ENCODE assay signal across 8 cellular contexts in genomic region chr6:32086661-32087573, GRCh38. TPM values are rescaled to one million over a fixed set of nuclear protein-coding genes. Genes with fewer than 3 reads are reported as not detected.
DNase-seq lines count a peak whose midpoint lies in the region; ATAC-seq, FAIRE-seq and TF ChIP-seq lines count a peak whose summit lies in the region.

No MANE protein-coding gene starts in this region.

- H2BK15ac ChIP-seq in mesenchymal stem cell (ENCODE audit: low read depth, poor library complexity, severe bottlenecking): no peak overlapping the region

- H2BK120ac ChIP-seq in mesenchymal stem cell (ENCODE audit: low read depth, low read length): peak overlapping the region; percentile 97

- no peak for ATAC-seq in HG02759 (IDR thresholded peaks at IDR 0.05; ENCODE audit: unreplicated experiment)
- ATAC-seq in left colon: no peak

- H3K18ac ChIP-seq in mesenchymal stem cell (ENCODE audit: low read depth in 1 of 2, low read length in 2 of 2): peak overlapping the region; percentile 69 to 73

- H4K91ac ChIP-seq in mesenchymal stem cell (ENCODE audit: low read length): peak overlapping the region; percentile 73

- peak; percentile 85 for DNase-seq in ELR (ENCODE audit: low read depth)
- peak; percentile 70 for DNase-seq in HTR-8/SVneo (ENCODE audit: insufficient read length, low spot score)
- DNase-seq in astrocyte of the spinal cord (ENCODE audit: low read depth, low spot score): peak; percentile 70
- DNase-seq in mesenchymal stem cell: peak; percentile 93
- DNase-seq in NCI-H2196 treated with DMSO at 0.1 percent for 48 hours (lab: John Stamatoyannopoulos, UW; ENCODE audit: unreplicated experiment): no peak
- no peak for DNase-seq in left colon
- no peak for DNase-seq in NCI-H2029 (lab: John Stamatoyannopoulos, UW)

- no peaks in the 10 kb centered on the region for H3K79me1 ChIP-seq in mesenchymal stem cell (replicated peaks; ENCODE audit: low read length, poor library complexity, severe bottlenecking)

- 24% methylated on average over 38 of the region's 45 CpGs for WGBS in mesenchymal stem cell

- H3K27ac ChIP-seq in mesenchymal stem cell (ENCODE audit: low read length, poor library complexity, severe bottlenecking): no peak overlapping the region

- peak overlapping the region in 1 of 2 experiments; percentile 41 for H3K23ac ChIP-seq in mesenchymal stem cell (ENCODE audit: low read length in 2 of 2)

- H3K9ac ChIP-seq in mesenchymal stem cell (ENCODE audit: low read length): no peak overlapping the region

- H2BK5ac ChIP-seq in mesenchymal stem cell (ENCODE audit: low read depth, low read length, poor library complexity, severe bottlenecking): no peak overlapping the region

- H3K4me3 ChIP-seq in astrocyte of the spinal cord (ENCODE audit: low read depth, low read length) (no peak overlapping the region), mesenchymal stem cell (ENCODE audit: insufficient read depth in 1 of 2, low read depth in 1 of 2, low read length in 2 of 2) (peak overlapping the region in 1 of 2 experiments; percentile 0)

- peaks cover 0 to 78% of the 10 kb centered on the region in 2 experiments for H3K36me3 ChIP-seq in mesenchymal stem cell (ENCODE audit: control insufficient read depth in 1 of 2, insufficient read depth in 2 of 2, low read depth in 1 of 2, low read length in 2 of 2)

- in situ Hi-C loops in astrocyte of the spinal cord (cut with HindIII; ENCODE audit: low sequenced_read_pairs): no loop called here

- intact Hi-C loops in left colon (cut with DNase I, micrococcal nuclease): no loop called here

- TF ChIP-seq CTCF in astrocyte of the spinal cord (IDR thresholded peaks at IDR 0.05; ENCODE audit: low read depth, low read length): no peak

- H2BK12ac ChIP-seq in mesenchymal stem cell (ENCODE audit: low read length in 2 of 2): peak overlapping the region; percentile 59 to 96

- peak overlapping the region; percentile 36 for H2AFZ ChIP-seq in mesenchymal stem cell (ENCODE audit: low read depth, low read length)

- H2AK5ac ChIP-seq in mesenchymal stem cell (ENCODE audit: low read length, severe bottlenecking): no peak overlapping the region

- peaks cover 25% of the 10 kb centered on the region for H3K4me1 ChIP-seq in mesenchymal stem cell (ENCODE audit: control insufficient read depth, insufficient read depth, low read depth, low read length)

- no peaks in the 10 kb centered on the region for H3K9me3 ChIP-seq in mesenchymal stem cell (ENCODE audit: control insufficient read depth, low read length)

- FAIRE-seq in HTR-8/SVneo (lab: Jason Lieb, UNC): peak; percentile 52

- H3K27me3 ChIP-seq in mesenchymal stem cell (ENCODE audit: control insufficient read depth in 1 of 2, insufficient read depth in 1 of 2, low read length in 2 of 2): peaks cover 0 to 81% of the 10 kb centered on the region in 2 experiments

- H3K4me2 ChIP-seq in mesenchymal stem cell (ENCODE audit: low read length, poor library complexity, severe bottlenecking): peak overlapping the region; percentile 14

- H3K4ac ChIP-seq in mesenchymal stem cell (ENCODE audit: low read depth in 1 of 2, low read length in 2 of 2): peak overlapping the region; percentile 66 to 81

- H4K8ac ChIP-seq in mesenchymal stem cell (ENCODE audit: low read length): peak overlapping the region; percentile 32

- peak overlapping the region in 1 of 2 experiments; percentile 45 for H3K14ac ChIP-seq in mesenchymal stem cell (ENCODE audit: low read length in 2 of 2)

RNA-seq across cellular contexts. Expression of gene TNXB, which starts 22.2 kb away (rescaled TPM):
- polyA plus RNA-seq in mesenchymal stem cell (2013, experiment 1 of 2): 3.9 TPM
- 3.2 TPM for polyA plus RNA-seq in mesenchymal stem cell (2013, experiment 2 of 2)
- 10 to 100 TPM; 19.4 to 35.9 TPM for total RNA-seq in left colon

RNA-seq across cellular contexts. Expression of gene ATF6B, which starts 41.1 kb away (rescaled TPM):
- polyA plus RNA-seq in mesenchymal stem cell (2013, experiment 1 of 2): 68.3 TPM
- polyA plus RNA-seq in mesenchymal stem cell (2013, experiment 2 of 2): 66.3 TPM
- 100 to 1,000 TPM in 1 of 2 donors, 10 to 100 TPM in 1; 83.7 to 111 TPM for total RNA-seq in left colon

RNA-seq across cellular contexts. Expression of gene FKBPL, which starts 43.2 kb away (rescaled TPM):
- 4.3 TPM for polyA plus RNA-seq in mesenchymal stem cell (2013, experiment 1 of 2)
- polyA plus RNA-seq in mesenchymal stem cell (2013, experiment 2 of 2): 4.3 TPM
- 1 to 10 TPM; 4.6 to 4.9 TPM for total RNA-seq in left colon

RNA-seq across cellular contexts. Expression of gene CYP21A2, which starts 48.7 kb away (rescaled TPM):
- 0.17 TPM for polyA plus RNA-seq in mesenchymal stem cell (2013, experiment 1 of 2)
- polyA plus RNA-seq in mesenchymal stem cell (2013, experiment 2 of 2): 0.10 TPM
- total RNA-seq in left colon: under 1 TPM in 1 of 2 donors, not detected in 1; 0.15 TPM

Comparison
In these comparisons a context has a peak if more than half of its experiments do, and no peak if none do; other contexts are left out.
1. DNase-seq: peak in ELR (single experiment), HTR-8/SVneo (single experiment), astrocyte of the spinal cord (single experiment) and mesenchymal stem cell (single experiment); none in NCI-H2196 treated with DMSO at 0.1 percent for 48 hours (single experiment), left colon (0 of 2) and NCI-H2029 (single experiment).